In genomic region chr7:141590666-141591065, GRCh38 we compare ENCODE assay signal across 20 cellular contexts. TPM values are rescaled to one million over a fixed set of nuclear protein-coding genes. Genes with fewer than 3 reads are reported as not detected.
A peak's percentile ranks its signal among the peaks of the same experiment; 100 is the strongest.
DNase-seq lines count a peak whose midpoint lies in the region; ATAC-seq and TF ChIP-seq lines count a peak whose summit lies in the region.
"Had no signal": no experiment of that assay in that cellular context is flagged by ENCODE, and none has a peak within 500 bp of the region (broad histone marks: within the 10 kb centered on the region; RNA-seq: fewer than 3 reads in every experiment).

No MANE protein-coding gene starts in this region.

- TF ChIP-seq EP300 in suprapubic skin (IDR thresholded peaks at IDR 0.05): no peak

- H3K4me1 Mint-ChIP-seq in stimulated activated naive CD8-positive, alpha-beta T cell treated with anti-CD3 and anti-CD28 coated beads, Interleukin-15, Interleukin-2, amounts not matched to agents 100 ng/mL and 50 ng/mL, for 24 hours (ENCODE audit: low read depth): peaks cover 70% of the 10 kb centered on the region
- H3K4me1 Mint-ChIP-seq in T-helper 1 cell treated with Interleukin-12 subunit alpha and Interleukin-12 subunit beta and Interleukin-4 antibody, amounts not matched to agents 30 μg/mL and 1 μg/mL, for 36 hours (ENCODE audit: low read depth): peaks cover 35% of the 10 kb centered on the region

- peaks cover 53% of the 10 kb centered on the region for H3K36me3 Mint-ChIP-seq in stimulated activated naive CD8-positive, alpha-beta T cell treated with anti-CD3 and anti-CD28 coated beads, Interleukin-15, Interleukin-2, amounts not matched to agents 100 ng/mL and 50 ng/mL, for 24 hours (ENCODE audit: low read depth)
- H3K36me3 Mint-ChIP-seq in T-helper 1 cell treated with Interleukin-12 subunit alpha and Interleukin-12 subunit beta and Interleukin-4 antibody, amounts not matched to agents 30 μg/mL and 1 μg/mL, for 36 hours (ENCODE audit: low read depth): peaks cover 44% of the 10 kb centered on the region

- no peak for DNase-seq in stimulated activated naive CD8-positive, alpha-beta T cell treated with anti-CD3 and anti-CD28 coated beads, Interleukin-15, Interleukin-2, amounts not matched to agents 100 U/mL and 50 U/mL, for 24 hours
- peak; percentile 11 for DNase-seq in fibroblast of mammary gland (ENCODE audit: low read depth)
- DNase-seq in suprapubic skin (ENCODE audit: low spot score in 2 of 2): no peak
- DNase-seq in SKM-1 (lab: John Stamatoyannopoulos, UW; ENCODE audit: unreplicated experiment): no peak
- DNase-seq: activated CD8-positive, alpha-beta memory T cell treated with anti-CD3 and anti-CD28 coated beads for 24 hours; effector memory CD4-positive, alpha-beta T cell; GF-D8; NCI-H1105; NCI-H2107; NCI-H524 treated with DMSO at 0.1 percent for 48 hours; Right ventricle myocardium superior; stimulated activated CD4-positive, alpha-beta T cell treated with anti-CD3 and anti-CD28 coated beads, Interleukin-12 subunit alpha, Interleukin-12 subunit beta, amount 100 ng/mL, for 4 hours; stimulated activated CD8-positive, alpha-beta memory T cell treated with anti-CD3 and anti-CD28 coated beads, Interleukin-4, amount 100 ng/mL, for 48 hours had no signal

- H3K27me3 ChIP-seq in suprapubic skin: no peaks in the 10 kb centered on the region
- H3K27me3 ChIP-seq: right atrium auricular region had no signal

- H3K27me3 Mint-ChIP-seq in stimulated activated naive CD8-positive, alpha-beta T cell treated with anti-CD3 and anti-CD28 coated beads, Interleukin-15, Interleukin-2, amounts not matched to agents 100 ng/mL and 50 ng/mL, for 24 hours: no peaks in the 10 kb centered on the region
- H3K27me3 Mint-ChIP-seq in T-helper 1 cell treated with Interleukin-12 subunit alpha and Interleukin-12 subunit beta and Interleukin-4 antibody, amounts not matched to agents 30 μg/mL and 1 μg/mL, for 36 hours (ENCODE audit: low read depth): no peaks in the 10 kb centered on the region
- H3K27me3 Mint-ChIP-seq: activated T-helper 17 cell treated with anti-CD3 and anti-CD28 coated beads, Interleukin-2, amount 50 U/mL, for 72 hours; T-cell had no signal

- H3K27ac ChIP-seq in suprapubic skin: no peak overlapping the region
- H3K27ac ChIP-seq: right atrium auricular region, VCaP had no signal

- 96% methylated on average over 3 of the region's 3 CpGs for WGBS in suprapubic skin

- peak overlapping the region; percentile 69 for H3K27ac Mint-ChIP-seq in stimulated activated naive CD8-positive, alpha-beta T cell treated with anti-CD3 and anti-CD28 coated beads, Interleukin-15, Interleukin-2, amounts not matched to agents 100 ng/mL and 50 ng/mL, for 24 hours
- peak overlapping the region; percentile 22 for H3K27ac Mint-ChIP-seq in T-helper 1 cell treated with Interleukin-12 subunit alpha and Interleukin-12 subunit beta and Interleukin-4 antibody, amounts not matched to agents 30 μg/mL and 1 μg/mL, for 36 hours
- H3K27ac Mint-ChIP-seq: activated T-helper 17 cell treated with anti-CD3 and anti-CD28 coated beads, Interleukin-2, amount 50 U/mL, for 72 hours; T-cell had no signal

- no peak for TF ChIP-seq CTCF in fibroblast of mammary gland (conservative IDR thresholded peaks at IDR 0.05; ENCODE audit: control insufficient read depth, insufficient read depth, low read depth, low read length)
- TF ChIP-seq CTCF in suprapubic skin (IDR thresholded peaks at IDR 0.05): no peak

- H3K9me3 ChIP-seq in suprapubic skin: no peaks in the 10 kb centered on the region
- H3K9me3 ChIP-seq: right atrium auricular region had no signal

- H3K4me3 Mint-ChIP-seq in stimulated activated naive CD8-positive, alpha-beta T cell treated with anti-CD3 and anti-CD28 coated beads, Interleukin-15, Interleukin-2, amounts not matched to agents 100 ng/mL and 50 ng/mL, for 24 hours: no peak overlapping the region
- H3K4me3 Mint-ChIP-seq in T-helper 1 cell treated with Interleukin-12 subunit alpha and Interleukin-12 subunit beta and Interleukin-4 antibody, amounts not matched to agents 30 μg/mL and 1 μg/mL, for 36 hours: no peak overlapping the region
- H3K4me3 Mint-ChIP-seq: activated T-helper 17 cell treated with anti-CD3 and anti-CD28 coated beads, Interleukin-2, amount 50 U/mL, for 72 hours; T-cell had no signal

- peaks cover 4% of the 10 kb centered on the region for H3K9me3 Mint-ChIP-seq in stimulated activated naive CD8-positive, alpha-beta T cell treated with anti-CD3 and anti-CD28 coated beads, Interleukin-15, Interleukin-2, amounts not matched to agents 100 ng/mL and 50 ng/mL, for 24 hours
- peaks cover 7% of the 10 kb centered on the region for H3K9me3 Mint-ChIP-seq in T-helper 1 cell treated with Interleukin-12 subunit alpha and Interleukin-12 subunit beta and Interleukin-4 antibody, amounts not matched to agents 30 μg/mL and 1 μg/mL, for 36 hours
- H3K9me3 Mint-ChIP-seq: activated T-helper 17 cell treated with anti-CD3 and anti-CD28 coated beads, Interleukin-2, amount 50 U/mL, for 72 hours; T-cell had no signal

- no peak for ATAC-seq in stimulated activated naive CD8-positive, alpha-beta T cell treated with anti-CD3 and anti-CD28 coated beads, Interleukin-15, Interleukin-2, amounts not matched to agents 100 U/mL and 50 U/mL, for 24 hours
- ATAC-seq in activated CD4-positive, CD25-positive, alpha-beta regulatory T cell treated with anti-CD3 and anti-CD28 coated beads, Interleukin-2, amount 50 U/mL, for 24 hours: no peak
- ATAC-seq: activated T-helper 17 cell treated with anti-CD3 and anti-CD28 coated beads, Interleukin-2, amount 50 U/mL, for 72 hours; T-cell had no signal

- TF ChIP-seq POLR2A in suprapubic skin (IDR thresholded peaks at IDR 0.05): no peak

- no peak overlapping the region for H3K4me3 ChIP-seq in fibroblast of mammary gland (ENCODE audit: control insufficient read depth, low read depth, low read length)
- no peak overlapping the region for H3K4me3 ChIP-seq in suprapubic skin
- H3K4me3 ChIP-seq: right atrium auricular region had no signal

- H3K4me1 ChIP-seq in suprapubic skin: no peaks in the 10 kb centered on the region

- H3K36me3 ChIP-seq in suprapubic skin: peaks cover 11% of the 10 kb centered on the region
- H3K36me3 ChIP-seq: right atrium auricular region had no signal

RNA-seq across cellular contexts. Expression of gene AGK, which starts 39.5 kb away (rescaled TPM):
- total RNA-seq in suprapubic skin: 10 to 100 TPM; 15.3 to 42.7 (median 19.4) TPM
